20 cellular contexts compared by ENCODE assay signal in the genomic region with DNA sequence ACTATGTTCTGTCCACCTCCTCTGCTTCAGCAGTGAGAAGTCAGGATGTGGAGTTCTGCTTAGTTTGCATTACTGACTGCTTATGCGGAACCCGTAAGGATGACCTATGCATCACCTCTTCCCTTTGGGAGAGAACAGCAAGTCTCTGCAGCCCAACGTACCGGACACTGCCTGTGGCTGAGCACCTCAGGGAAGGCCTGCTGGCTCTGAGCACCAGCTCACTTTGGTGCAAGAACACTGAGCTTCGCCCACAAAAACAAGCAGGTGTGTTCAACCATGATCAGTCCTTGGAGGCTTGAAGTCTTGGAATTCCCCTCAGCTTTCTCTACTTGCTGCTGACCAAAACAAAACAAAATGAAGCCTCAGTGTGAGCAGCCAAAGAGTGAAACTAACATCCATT. TPM values are rescaled to one million over a fixed set of nuclear protein-coding genes. Genes with fewer than 3 reads are reported as not detected.
DNase-seq lines count a peak whose midpoint lies in the region; ATAC-seq and TF ChIP-seq lines count a peak whose summit lies in the region.
"Had no signal": no experiment of that assay in that cellular context is flagged by ENCODE, and none has a peak within 500 bp of the region (broad histone marks: within the 10 kb centered on the region; RNA-seq: fewer than 3 reads in every experiment).

No MANE protein-coding gene starts in this region.

- intact Hi-C loops in esophagus muscularis mucosa (cut with DNase I), result no loop called here
- intact Hi-C loops in activated T-helper 1 cell treated with anti-CD3 and anti-CD28 coated beads, Interleukin-12 subunit alpha, Interleukin-12 subunit beta, Interleukin-2, Interleukin-4 antibody, amounts not matched to agents 30 ng/mL and 10 ng/mL and 1 ng/mL, durations not matched to agents 14 hours and 24 hours and 36 hours (cut with micrococcal nuclease), result no loop called here

- H3K27ac ChIP-seq in esophagus muscularis mucosa (replicated peaks in 1 of 4), result no peak overlapping the region

- H3K27me3 ChIP-seq in GM06990 (replicated peaks; ENCODE audit: control insufficient read depth, insufficient read depth, low read length) (no peaks in the 10 kb centered on the region), esophagus muscularis mucosa (no peaks in the 10 kb centered on the region)

- H3K4me3 Mint-ChIP-seq in activated T-helper 1 cell treated with anti-CD3 and anti-CD28 coated beads, Interleukin-12 subunit alpha, Interleukin-12 subunit beta, Interleukin-2, Interleukin-4 antibody, amounts not matched to agents 30 ng/mL and 10 ng/mL and 1 ng/mL, durations not matched to agents 14 hours and 24 hours and 36 hours, result no peak overlapping the region
- H3K4me3 Mint-ChIP-seq in activated T-cell treated with anti-CD3 and anti-CD28 coated beads, Interleukin-2, amount 50 U/mL, for 24 hours, result no peak overlapping the region
- H3K4me3 Mint-ChIP-seq: CD4-positive, alpha-beta T cell; natural killer cell treated with Interleukin-12 subunit alpha and Interleukin-12 subunit beta and Interleukin-15 and Interleukin-18, amount 100 ng/mL, for 72 hours; stimulated activated naive CD8-positive, alpha-beta T cell treated with anti-CD3 and anti-CD28 coated beads, Interleukin-15, Interleukin-2, amounts not matched to agents 100 ng/mL and 50 ng/mL, for 24 hours; T-helper 2 cell treated with Interferon-gamma antibody and Interleukin-4, amounts not matched to agents 5 μg/mL and 100 μg/mL, for 36 hours had no signal

- TF ChIP-seq CTCF in GM06990 (IDR thresholded peaks at IDR 0.05; ENCODE audit: insufficient read depth, low read length, poor library complexity, severe bottlenecking), result no peak
- TF ChIP-seq CTCF in esophagus muscularis mucosa (IDR thresholded peaks at IDR 0.05), result no peak

- DNase-seq in GM06990 (ENCODE audit: extremely low read depth, insufficient read length) (peak; percentile 35), esophagus muscularis mucosa (ENCODE audit: extremely low spot score) (peak; percentile 64), DMS 273 treated with DMSO at 0.1 percent for 48 hours (lab: John Stamatoyannopoulos, UW) (no peak), amniotic stem cell (lab: John Stamatoyannopoulos, UW) (no peak)
- no peak for DNase-seq in activated T-helper 1 cell treated with anti-CD3 and anti-CD28 coated beads, Interleukin-12 subunit alpha, Interleukin-12 subunit beta, Interleukin-2, Interleukin-4 antibody, amounts not matched to agents 30 ng/mL and 10 ng/mL and 1 ng/mL, durations not matched to agents 14 hours and 24 hours and 36 hours (ENCODE audit: low spot score)
- no peak for DNase-seq in activated T-cell treated with anti-CD3 and anti-CD28 coated beads, Interleukin-2, amount 50 U/mL, for 24 hours
- DNase-seq: activated CD4-positive, alpha-beta T cell treated with anti-CD3 and anti-CD28 coated beads, Interleukin-2, amount 50 U/mL, for 4 hours; CD4-positive, alpha-beta T cell; EL; head of caudate nucleus; left ventricle myocardium superior; NK-92 treated with Interleukin-12 subunit alpha and Interleukin-12 subunit beta, amount 100 ng/mL, for 24 hours; SHP77 had no signal

- peaks cover 3% of the 10 kb centered on the region for H3K27me3 Mint-ChIP-seq in activated T-helper 1 cell treated with anti-CD3 and anti-CD28 coated beads, Interleukin-12 subunit alpha, Interleukin-12 subunit beta, Interleukin-2, Interleukin-4 antibody, amounts not matched to agents 30 ng/mL and 10 ng/mL and 1 ng/mL, durations not matched to agents 14 hours and 24 hours and 36 hours (ENCODE audit: insufficient read depth)
- H3K27me3 Mint-ChIP-seq in activated T-cell treated with anti-CD3 and anti-CD28 coated beads, Interleukin-2, amount 50 U/mL, for 24 hours, result no peaks in the 10 kb centered on the region
- H3K27me3 Mint-ChIP-seq: CD4-positive, alpha-beta T cell; stimulated activated naive CD8-positive, alpha-beta T cell treated with anti-CD3 and anti-CD28 coated beads, Interleukin-15, Interleukin-2, amounts not matched to agents 100 ng/mL and 50 ng/mL, for 24 hours had no signal

- H3K36me3 ChIP-seq in GM06990 (ENCODE audit: control insufficient read depth, insufficient read depth, low read length) (no peaks in the 10 kb centered on the region), esophagus muscularis mucosa (no peaks in the 10 kb centered on the region)

- H3K4me3 ChIP-seq in GM06990 (replicated peaks; ENCODE audit: low read depth, low read length), result no peak overlapping the region
- H3K4me3 ChIP-seq in esophagus muscularis mucosa, result no peak overlapping the region

- H3K9me3 ChIP-seq in esophagus muscularis mucosa, result no peaks in the 10 kb centered on the region

- whole genome bisulfite sequencing in esophagus muscularis mucosa, result 80% methylated on average over 3 of the region's 5 CpGs

- no peaks in the 10 kb centered on the region for H3K9me3 Mint-ChIP-seq in activated T-helper 1 cell treated with anti-CD3 and anti-CD28 coated beads, Interleukin-12 subunit alpha, Interleukin-12 subunit beta, Interleukin-2, Interleukin-4 antibody, amounts not matched to agents 30 ng/mL and 10 ng/mL and 1 ng/mL, durations not matched to agents 14 hours and 24 hours and 36 hours
- no peaks in the 10 kb centered on the region for H3K9me3 Mint-ChIP-seq in activated T-cell treated with anti-CD3 and anti-CD28 coated beads, Interleukin-2, amount 50 U/mL, for 24 hours
- H3K9me3 Mint-ChIP-seq: activated T-helper 2 cell treated with anti-CD3 and anti-CD28 coated beads, Interferon-gamma antibody, Interleukin-2, Interleukin-4, amounts not matched to agents 10 μg/mL and 5 μg/mL and 100 μg/mL, durations not matched to agents 14 hours and 24 hours and 36 hours; CD4-positive, alpha-beta T cell; stimulated activated naive CD8-positive, alpha-beta T cell treated with anti-CD3 and anti-CD28 coated beads, Interleukin-15, Interleukin-2, amounts not matched to agents 100 ng/mL and 50 ng/mL, for 24 hours; T-helper 2 cell treated with Interferon-gamma antibody and Interleukin-4, amounts not matched to agents 5 μg/mL and 100 μg/mL, for 36 hours had no signal

- peak; percentile 87 for ATAC-seq in GM19463 (IDR thresholded peaks at IDR 0.05; ENCODE audit: unreplicated experiment)
- peak; percentile 64 for ATAC-seq in HG02885 (IDR thresholded peaks at IDR 0.05; ENCODE audit: poor library complexity, unreplicated experiment)
- ATAC-seq: left ventricle myocardium superior; natural killer cell treated with Interleukin-12 subunit alpha and Interleukin-12 subunit beta and Interleukin-15 and Interleukin-18, amount 100 ng/mL, for 72 hours; sciatic nerve had no signal

- H3K4me1 ChIP-seq in esophagus muscularis mucosa, result no peaks in the 10 kb centered on the region

- no peaks in the 10 kb centered on the region for H3K4me1 Mint-ChIP-seq in activated T-helper 1 cell treated with anti-CD3 and anti-CD28 coated beads, Interleukin-12 subunit alpha, Interleukin-12 subunit beta, Interleukin-2, Interleukin-4 antibody, amounts not matched to agents 30 ng/mL and 10 ng/mL and 1 ng/mL, durations not matched to agents 14 hours and 24 hours and 36 hours (ENCODE audit: low read depth)
- no peaks in the 10 kb centered on the region for H3K4me1 Mint-ChIP-seq in activated T-cell treated with anti-CD3 and anti-CD28 coated beads, Interleukin-2, amount 50 U/mL, for 24 hours (ENCODE audit: low read depth)

- H3K36me3 Mint-ChIP-seq in activated T-helper 1 cell treated with anti-CD3 and anti-CD28 coated beads, Interleukin-12 subunit alpha, Interleukin-12 subunit beta, Interleukin-2, Interleukin-4 antibody, amounts not matched to agents 30 ng/mL and 10 ng/mL and 1 ng/mL, durations not matched to agents 14 hours and 24 hours and 36 hours (ENCODE audit: low read depth), result no peaks in the 10 kb centered on the region
- H3K36me3 Mint-ChIP-seq in activated T-cell treated with anti-CD3 and anti-CD28 coated beads, Interleukin-2, amount 50 U/mL, for 24 hours (ENCODE audit: low read depth), result no peaks in the 10 kb centered on the region
- H3K36me3 Mint-ChIP-seq: natural killer cell treated with Interleukin-12 subunit alpha and Interleukin-12 subunit beta and Interleukin-15 and Interleukin-18, amount 100 ng/mL, for 72 hours had no signal

- TF ChIP-seq POLR2A in esophagus muscularis mucosa (IDR thresholded peaks at IDR 0.05; ENCODE audit: low read depth), result no peak

- no peak for TF ChIP-seq EP300 in esophagus muscularis mucosa (IDR thresholded peaks at IDR 0.05)

- H3K27ac Mint-ChIP-seq in activated T-helper 1 cell treated with anti-CD3 and anti-CD28 coated beads, Interleukin-12 subunit alpha, Interleukin-12 subunit beta, Interleukin-2, Interleukin-4 antibody, amounts not matched to agents 30 ng/mL and 10 ng/mL and 1 ng/mL, durations not matched to agents 14 hours and 24 hours and 36 hours, result no peak overlapping the region
- no peak overlapping the region for H3K27ac Mint-ChIP-seq in activated T-cell treated with anti-CD3 and anti-CD28 coated beads, Interleukin-2, amount 50 U/mL, for 24 hours
- H3K27ac Mint-ChIP-seq: activated T-helper 2 cell treated with anti-CD3 and anti-CD28 coated beads, Interferon-gamma antibody, Interleukin-2, Interleukin-4, amounts not matched to agents 10 μg/mL and 5 μg/mL and 100 μg/mL, durations not matched to agents 14 hours and 24 hours and 36 hours; CD4-positive, alpha-beta T cell; natural killer cell treated with Interleukin-12 subunit alpha and Interleukin-12 subunit beta and Interleukin-15 and Interleukin-18, amount 100 ng/mL, for 72 hours; stimulated activated naive CD8-positive, alpha-beta T cell treated with anti-CD3 and anti-CD28 coated beads, Interleukin-15, Interleukin-2, amounts not matched to agents 100 ng/mL and 50 ng/mL, for 24 hours; T-helper 2 cell treated with Interferon-gamma antibody and Interleukin-4, amounts not matched to agents 5 μg/mL and 100 μg/mL, for 36 hours had no signal

RNA-seq across cellular contexts. Expression of a gene that starts 52.8 kb away (rescaled TPM):
- 100 to 1,000 TPM in 2 of 4 donors, 10 to 100 TPM in 2; 59.8 to 130 (median 96.2) TPM for total RNA-seq in esophagus muscularis mucosa
- total RNA-seq in activated T-helper 1 cell treated with anti-CD3 and anti-CD28 coated beads, Interleukin-12 subunit alpha, Interleukin-12 subunit beta, Interleukin-2, Interleukin-4 antibody, amounts not matched to agents 30 ng/mL and 10 ng/mL and 1 ng/mL, durations not matched to agents 14 hours and 24 hours and 36 hours, result 79.9 and 86.8 TPM in 2 replicates

Comparison
In these comparisons a context has a peak if more than half of its experiments do, and no peak if none do; other contexts are left out.
1. DNase-seq: peak in GM06990 (single experiment) and esophagus muscularis mucosa (single experiment); none in activated T-helper 1 cell treated with anti-CD3 and anti-CD28 coated beads, Interleukin-12 subunit alpha, Interleukin-12 subunit beta, Interleukin-2, Interleukin-4 antibody, amounts not matched to agents 30 ng/mL and 10 ng/mL and 1 ng/mL, durations not matched to agents 14 hours and 24 hours and 36 hours (single experiment), DMS 273 treated with DMSO at 0.1 percent for 48 hours (single experiment), activated T-cell treated with anti-CD3 and anti-CD28 coated beads, Interleukin-2, amount 50 U/mL, for 24 hours (single experiment) and amniotic stem cell (single experiment).